26 cellular contexts compared by ENCODE assay signal in genomic region chr2:98617149-98617548, GRCh38.
DNase-seq lines count a peak whose midpoint lies in the region; ATAC-seq lines count a peak whose summit lies in the region.
"Had no signal": no experiment of that assay in that cellular context is flagged by ENCODE, and none has a peak within 500 bp of the region (broad histone marks: within the 10 kb centered on the region; RNA-seq: fewer than 3 reads in every experiment).

No MANE protein-coding gene starts in this region.

- H3K36me3 Mint-ChIP-seq in activated naive CD4-positive, alpha-beta T cell treated with anti-CD3 and anti-CD28 coated beads, Interleukin-2, amount 50 U/mL, for 24 hours: peaks cover 24% of the 10 kb centered on the region
- H3K36me3 Mint-ChIP-seq in T-helper 2 cell treated with Interferon-gamma antibody and Interleukin-4, amounts not matched to agents 5 μg/mL and 100 μg/mL, for 36 hours (ENCODE audit: low read depth): peaks cover 66% of the 10 kb centered on the region
- H3K36me3 Mint-ChIP-seq in activated naive CD8-positive, alpha-beta T cell treated with anti-CD3 and anti-CD28 coated beads, Interleukin-2, amount 50 U/mL, for 24 hours (ENCODE audit: low read depth): peaks cover 54% of the 10 kb centered on the region

- H3K9me3 Mint-ChIP-seq in activated naive CD4-positive, alpha-beta T cell treated with anti-CD3 and anti-CD28 coated beads, Interleukin-2, amount 50 U/mL, for 24 hours: no peaks in the 10 kb centered on the region
- no peaks in the 10 kb centered on the region for H3K9me3 Mint-ChIP-seq in T-helper 2 cell treated with Interferon-gamma antibody and Interleukin-4, amounts not matched to agents 5 μg/mL and 100 μg/mL, for 36 hours
- no peaks in the 10 kb centered on the region for H3K9me3 Mint-ChIP-seq in activated naive CD8-positive, alpha-beta T cell treated with anti-CD3 and anti-CD28 coated beads, Interleukin-2, amount 50 U/mL, for 24 hours
- H3K9me3 Mint-ChIP-seq: CD14-positive monocyte; dendritic cell treated with granulocyte-macrophage colony-stimulating factor and Interleukin-4, amounts not matched to agents 40 ng/mL and 50 ng/mL, for 4 days; neural crest cell had no signal

- ATAC-seq in activated naive CD8-positive, alpha-beta T cell treated with anti-CD3 and anti-CD28 coated beads, Interleukin-2, amount 50 U/mL, for 24 hours: no peak
- no peak for ATAC-seq in HG02840 (IDR thresholded peaks at IDR 0.05; ENCODE audit: low FRiP score, unreplicated experiment)
- ATAC-seq: mucosa of descending colon had no signal

- H3K4me1 Mint-ChIP-seq in activated naive CD4-positive, alpha-beta T cell treated with anti-CD3 and anti-CD28 coated beads, Interleukin-2, amount 50 U/mL, for 24 hours: peaks cover 62% of the 10 kb centered on the region
- peaks cover 36% of the 10 kb centered on the region for H3K4me1 Mint-ChIP-seq in T-helper 2 cell treated with Interferon-gamma antibody and Interleukin-4, amounts not matched to agents 5 μg/mL and 100 μg/mL, for 36 hours (ENCODE audit: low read depth)
- peaks cover 35% of the 10 kb centered on the region for H3K4me1 Mint-ChIP-seq in activated naive CD8-positive, alpha-beta T cell treated with anti-CD3 and anti-CD28 coated beads, Interleukin-2, amount 50 U/mL, for 24 hours
- H3K4me1 Mint-ChIP-seq: CD14-positive monocyte, neural crest cell had no signal

- DNase-seq in activated naive CD4-positive, alpha-beta T cell (lab: John Stamatoyannopoulos, UW): no peak
- no peak for DNase-seq in T-helper 2 cell treated with Interferon-gamma antibody and Interleukin-4, amounts not matched to agents 5 μg/mL and 100 μg/mL, for 36 hours (ENCODE audit: low spot score)
- no peak for DNase-seq in activated naive CD8-positive, alpha-beta T cell treated with anti-CD3 and anti-CD28 coated beads, Interleukin-2, amount 50 U/mL, for 24 hours
- no peak for DNase-seq in NCI-H1930 (lab: John Stamatoyannopoulos, UW)
- no peak for DNase-seq in stimulated activated naive CD4-positive, alpha-beta T cell treated with Interleukin-2 at 50 U/mL for 16 hours (lab: John Stamatoyannopoulos, UW)
- DNase-seq: activated CD4-positive, alpha-beta T cell treated with anti-CD3 and anti-CD28 coated beads for 1 hour; activated CD8-positive, alpha-beta memory T cell treated with anti-CD3 and anti-CD28 coated beads, Interleukin-2, amount 50 U/mL, for 48 hours; activated gamma-delta T cell treated with Interleukin-2 at 50 U/mL for 16 hours; caudate nucleus; DMS 273 treated with DMSO at 0.1 percent for 48 hours; esophagus squamous epithelium; KG1; mucosa of descending colon; NCI-H1417 treated with DMSO at 0.1 percent for 48 hours; NCI-H2081 treated with DMSO at 0.1 percent for 48 hours; NCI-H510A; RPMI8226; stimulated activated CD4-positive, alpha-beta T cell treated with anti-CD3 and anti-CD28 coated beads, Interleukin-1b, Interleukin-23, amount 100 ng/mL, for 48 hours; stimulated activated CD8-positive, alpha-beta memory T cell treated with anti-CD3 and anti-CD28 coated beads, Interleukin-4, amount 100 ng/mL, for 48 hours; T-helper 1 cell; upper lobe of left lung had no signal

- peak overlapping the region; percentile 63 for H3K27ac Mint-ChIP-seq in activated naive CD4-positive, alpha-beta T cell treated with anti-CD3 and anti-CD28 coated beads, Interleukin-2, amount 50 U/mL, for 24 hours
- peak overlapping the region; percentile 67 for H3K27ac Mint-ChIP-seq in T-helper 2 cell treated with Interferon-gamma antibody and Interleukin-4, amounts not matched to agents 5 μg/mL and 100 μg/mL, for 36 hours
- peak overlapping the region; percentile 75 for H3K27ac Mint-ChIP-seq in activated naive CD8-positive, alpha-beta T cell treated with anti-CD3 and anti-CD28 coated beads, Interleukin-2, amount 50 U/mL, for 24 hours
- H3K27ac Mint-ChIP-seq: CD14-positive monocyte; dendritic cell treated with granulocyte-macrophage colony-stimulating factor and Interleukin-4, amounts not matched to agents 40 ng/mL and 50 ng/mL, for 4 days had no signal

- H3K4me3 Mint-ChIP-seq in activated naive CD4-positive, alpha-beta T cell treated with anti-CD3 and anti-CD28 coated beads, Interleukin-2, amount 50 U/mL, for 24 hours: no peak overlapping the region
- peak overlapping the region; percentile 28 for H3K4me3 Mint-ChIP-seq in T-helper 2 cell treated with Interferon-gamma antibody and Interleukin-4, amounts not matched to agents 5 μg/mL and 100 μg/mL, for 36 hours
- H3K4me3 Mint-ChIP-seq in activated naive CD8-positive, alpha-beta T cell treated with anti-CD3 and anti-CD28 coated beads, Interleukin-2, amount 50 U/mL, for 24 hours: no peak overlapping the region
- H3K4me3 Mint-ChIP-seq: CD14-positive monocyte; dendritic cell treated with granulocyte-macrophage colony-stimulating factor and Interleukin-4, amounts not matched to agents 40 ng/mL and 50 ng/mL, for 4 days; neural crest cell had no signal

- no peaks in the 10 kb centered on the region for H3K27me3 Mint-ChIP-seq in activated naive CD4-positive, alpha-beta T cell treated with anti-CD3 and anti-CD28 coated beads, Interleukin-2, amount 50 U/mL, for 24 hours
- no peaks in the 10 kb centered on the region for H3K27me3 Mint-ChIP-seq in T-helper 2 cell treated with Interferon-gamma antibody and Interleukin-4, amounts not matched to agents 5 μg/mL and 100 μg/mL, for 36 hours (ENCODE audit: low read depth)
- no peaks in the 10 kb centered on the region for H3K27me3 Mint-ChIP-seq in activated naive CD8-positive, alpha-beta T cell treated with anti-CD3 and anti-CD28 coated beads, Interleukin-2, amount 50 U/mL, for 24 hours
- H3K27me3 Mint-ChIP-seq: dendritic cell treated with granulocyte-macrophage colony-stimulating factor and Interleukin-4, amounts not matched to agents 40 ng/mL and 50 ng/mL, for 4 days had no signal
